ENCODE assay signal across 37 cellular contexts in the genomic region with DNA sequence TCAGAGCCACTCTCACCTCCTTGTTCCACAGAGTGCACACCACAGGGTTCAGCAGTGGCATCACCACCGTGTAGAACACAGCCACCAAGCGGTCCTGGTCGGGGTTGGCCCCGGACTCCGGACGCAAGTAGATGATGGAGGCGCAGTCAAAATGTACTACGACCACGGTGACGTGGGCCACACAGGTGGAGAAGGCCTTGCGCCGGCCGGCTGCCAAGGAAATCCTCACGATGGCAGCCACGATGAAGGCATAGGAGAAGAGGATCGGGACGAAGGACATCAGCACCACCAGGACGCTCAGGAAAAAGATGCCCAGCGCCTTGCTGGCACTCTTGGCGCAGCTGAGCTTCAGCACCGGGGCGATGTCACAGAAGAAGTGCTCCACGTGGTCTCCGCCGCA. TPM values are rescaled to one million over a fixed set of nuclear protein-coding genes. Genes with fewer than 3 reads are reported as not detected.
"Had no signal": no experiment of that assay in that cellular context is flagged by ENCODE, and none has a peak within 500 bp of the region (broad histone marks: within the 10 kb centered on the region; RNA-seq: fewer than 3 reads in every experiment).

No MANE protein-coding gene starts in this region.

- H3K9ac ChIP-seq: neural progenitor cell, parathyroid adenoma had no signal

- H3K27me3 Mint-ChIP-seq: stimulated activated naive CD8-positive, alpha-beta T cell treated with anti-CD3 and anti-CD28 coated beads, Interleukin-15, amount 100 ng/mL, for 72 hours had no signal

- H3K27ac ChIP-seq: neural progenitor cell, neutrophil, parathyroid adenoma, psoas muscle, right lobe of liver, skin epidermis, spleen, suprapubic skin, testis, tibial artery, transverse colon, upper lobe of right lung, uterus had no signal

- H3K79me2 ChIP-seq: parathyroid adenoma had no signal

- H3K4me1 ChIP-seq: neural progenitor cell, psoas muscle, right lobe of liver, spleen, testis, transverse colon, upper lobe of right lung, uterus had no signal

- H3K4me3 Mint-ChIP-seq: natural killer cell; nephron; neural progenitor cell; stimulated activated memory B cell treated with anti-CD40 and anti-IgM and Interleukin-4, amounts not matched to agents 10 μg/mL and 1 μg/mL and 100 μg/mL, for 72 hours; stimulated activated naive CD8-positive, alpha-beta T cell treated with anti-CD3 and anti-CD28 coated beads, Interleukin-15, amount 100 ng/mL, for 72 hours; type B pancreatic cell had no signal

- H3K27me3 ChIP-seq: neural progenitor cell, neutrophil, right lobe of liver, suprapubic skin, testis, tibial artery, transverse colon, upper lobe of right lung, uterus had no signal

- H3K9me3 ChIP-seq: neutrophil, psoas muscle, right lobe of liver, suprapubic skin, testis, upper lobe of right lung, uterus had no signal

- H3K36me3 ChIP-seq: neural progenitor cell, neutrophil, right lobe of liver, spleen, suprapubic skin, tibial artery, transverse colon, upper lobe of right lung, uterus had no signal

- H3K4me2 ChIP-seq: neural progenitor cell, smooth muscle cell had no signal

- H3K9me3 Mint-ChIP-seq: stimulated activated memory B cell treated with anti-CD40 and anti-IgM and Interleukin-4, amounts not matched to agents 10 μg/mL and 1 μg/mL and 100 μg/mL, for 72 hours; type B pancreatic cell had no signal

- H3K36me3 Mint-ChIP-seq: neural progenitor cell; stimulated activated memory B cell treated with anti-CD40 and anti-IgM and Interleukin-4, amounts not matched to agents 10 μg/mL and 1 μg/mL and 100 μg/mL, for 72 hours; type B pancreatic cell had no signal

- H2AFZ ChIP-seq: neural progenitor cell, parathyroid adenoma had no signal

- ATAC-seq: naive thymus-derived CD4-positive, alpha-beta T cell; natural killer cell; psoas muscle; right cardiac atrium; right lobe of liver; stimulated activated memory B cell treated with anti-CD40 and anti-IgM and Interleukin-4, amounts not matched to agents 10 μg/mL and 1 μg/mL and 100 μg/mL, for 72 hours; stimulated activated naive CD8-positive, alpha-beta T cell treated with anti-CD3 and anti-CD28 coated beads, Interleukin-15, amount 100 ng/mL, for 72 hours; stimulated activated naive CD8-positive, alpha-beta T cell treated with anti-CD3 and anti-CD28 coated beads, Interleukin-15, Interleukin-2, amounts not matched to agents 100 U/mL and 50 U/mL, for 24 hours; upper lobe of right lung had no signal

- H3K4me1 Mint-ChIP-seq: natural killer cell; nephron; neural progenitor cell; stimulated activated memory B cell treated with anti-CD40 and anti-IgM and Interleukin-4, amounts not matched to agents 10 μg/mL and 1 μg/mL and 100 μg/mL, for 72 hours had no signal

- H3K4me3 ChIP-seq: neural progenitor cell, psoas muscle, right lobe of liver, skin epidermis, smooth muscle cell, spleen, suprapubic skin, testis, tibial artery, transverse colon, upper lobe of right lung, uterus had no signal

- DNase-seq: naive thymus-derived CD4-positive, alpha-beta T cell; natural killer cell; nucleus accumbens; posterior cingulate gyrus; psoas muscle; right cardiac atrium; right lobe of liver; spleen; stimulated activated CD4-positive, alpha-beta T cell treated with anti-CD3 and anti-CD28 coated beads, Interleukin-12 subunit alpha, Interleukin-12 subunit beta, amount 100 ng/mL, for 4 hours; stimulated activated CD4-positive, alpha-beta T cell treated with anti-CD3 and anti-CD28 coated beads, Interleukin-1b, Interleukin-23, amount 100 ng/mL, for 48 hours; stimulated activated CD4-positive, alpha-beta T cell treated with anti-CD3 and anti-CD28 coated beads, Interleukin-4, amount 100 ng/mL, for 1 hour; stimulated activated CD4-positive, alpha-beta T cell treated with anti-CD3 and anti-CD28 coated beads, Interleukin-4, amount 100 ng/mL, for 4 hours; stimulated activated CD8-positive, alpha-beta memory T cell treated with anti-CD3 and anti-CD28 coated beads, Interleukin-4, amount 100 ng/mL, for 48 hours; stimulated activated naive CD4-positive, alpha-beta T cell; stimulated activated naive CD8-positive, alpha-beta T cell treated with anti-CD3 and anti-CD28 coated beads, Interleukin-15, amount 100 ng/mL, for 72 hours; stimulated activated naive CD8-positive, alpha-beta T cell treated with anti-CD3 and anti-CD28 coated beads, Interleukin-15, Interleukin-2, amounts not matched to agents 100 U/mL and 50 U/mL, for 24 hours; substantia nigra; testis; transverse colon; upper lobe of right lung; uterus had no signal

RNA-seq across cellular contexts. Expression of a gene that starts 33.9 kb away (rescaled TPM):
- total RNA-seq: natural killer cell had no signal
- polyA plus RNA-seq: neural cell had no signal

RNA-seq across cellular contexts. Expression of a gene that starts 59.1 kb away (rescaled TPM):
- total RNA-seq: naive thymus-derived CD4-positive, alpha-beta T cell; natural killer cell; omental fat pad; osteocyte; progenitor cell of endocrine pancreas; psoas muscle; renal cortical epithelial cell; right cardiac atrium; right lobe of liver; smooth muscle cell; spleen; suprapubic skin; testis; transverse colon; upper lobe of right lung; urinary bladder; uterus had no signal
- polyA plus RNA-seq: naive thymus-derived CD4-positive, alpha-beta T cell; neural cell; psoas muscle; right cardiac atrium; smooth muscle cell; urinary bladder had no signal

RNA-seq across cellular contexts. Expression of a gene that starts 59.7 kb away (rescaled TPM):
- polyA plus RNA-seq: naive thymus-derived CD4-positive, alpha-beta T cell had no signal
